In the genomic region with DNA sequence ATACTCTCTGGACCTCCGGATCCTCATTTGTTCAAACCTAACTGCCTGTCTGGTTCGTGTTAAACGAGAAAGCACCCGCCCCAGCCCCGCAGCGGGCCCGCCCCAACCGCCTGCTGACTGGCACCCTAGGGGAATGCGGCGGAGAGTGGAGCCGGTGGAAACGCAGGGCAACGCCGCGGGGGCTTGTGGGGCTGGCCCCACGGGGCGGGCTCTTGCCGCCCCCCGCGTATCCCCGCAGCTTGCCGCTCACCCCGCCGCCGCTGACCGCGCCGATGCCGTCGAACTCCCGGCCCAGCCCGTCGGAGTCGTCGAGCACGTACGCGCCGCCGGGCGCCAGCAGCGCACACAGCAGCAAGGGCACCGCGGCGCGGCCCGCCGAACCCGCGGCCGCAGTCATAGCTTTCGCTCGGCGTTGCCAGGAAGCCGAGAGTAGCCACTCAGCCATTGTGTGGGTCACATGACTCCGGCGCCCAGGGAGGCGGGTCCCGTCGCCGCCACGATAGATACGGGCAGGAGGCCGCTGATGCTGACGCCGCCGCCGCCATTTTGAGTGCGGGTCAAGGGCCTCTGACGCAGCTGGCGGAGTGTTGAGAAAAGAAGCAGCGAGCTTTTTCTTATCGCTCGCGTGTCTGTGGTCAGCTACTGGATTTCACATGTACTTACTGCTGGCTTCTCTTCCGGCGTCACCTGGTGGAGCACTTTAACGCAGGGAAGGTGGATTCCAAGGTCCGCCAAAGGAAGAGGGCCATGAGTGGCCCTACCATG, we compare ENCODE assay signal across 1 cellular context.
TF ChIP-seq lines count a peak whose summit lies in the region.

A gene (minus strand): TSS at position 463 of the 765 bp plus-strand sequence. CDS start 18 bp downstream, at position 445.

TF ChIP-seq in K562, 482 proteins besides CTCF, POLR2A, EP300 and RAD21 (continued from another document and continues in another):
- TF ChIP-seq, protein P1, sequence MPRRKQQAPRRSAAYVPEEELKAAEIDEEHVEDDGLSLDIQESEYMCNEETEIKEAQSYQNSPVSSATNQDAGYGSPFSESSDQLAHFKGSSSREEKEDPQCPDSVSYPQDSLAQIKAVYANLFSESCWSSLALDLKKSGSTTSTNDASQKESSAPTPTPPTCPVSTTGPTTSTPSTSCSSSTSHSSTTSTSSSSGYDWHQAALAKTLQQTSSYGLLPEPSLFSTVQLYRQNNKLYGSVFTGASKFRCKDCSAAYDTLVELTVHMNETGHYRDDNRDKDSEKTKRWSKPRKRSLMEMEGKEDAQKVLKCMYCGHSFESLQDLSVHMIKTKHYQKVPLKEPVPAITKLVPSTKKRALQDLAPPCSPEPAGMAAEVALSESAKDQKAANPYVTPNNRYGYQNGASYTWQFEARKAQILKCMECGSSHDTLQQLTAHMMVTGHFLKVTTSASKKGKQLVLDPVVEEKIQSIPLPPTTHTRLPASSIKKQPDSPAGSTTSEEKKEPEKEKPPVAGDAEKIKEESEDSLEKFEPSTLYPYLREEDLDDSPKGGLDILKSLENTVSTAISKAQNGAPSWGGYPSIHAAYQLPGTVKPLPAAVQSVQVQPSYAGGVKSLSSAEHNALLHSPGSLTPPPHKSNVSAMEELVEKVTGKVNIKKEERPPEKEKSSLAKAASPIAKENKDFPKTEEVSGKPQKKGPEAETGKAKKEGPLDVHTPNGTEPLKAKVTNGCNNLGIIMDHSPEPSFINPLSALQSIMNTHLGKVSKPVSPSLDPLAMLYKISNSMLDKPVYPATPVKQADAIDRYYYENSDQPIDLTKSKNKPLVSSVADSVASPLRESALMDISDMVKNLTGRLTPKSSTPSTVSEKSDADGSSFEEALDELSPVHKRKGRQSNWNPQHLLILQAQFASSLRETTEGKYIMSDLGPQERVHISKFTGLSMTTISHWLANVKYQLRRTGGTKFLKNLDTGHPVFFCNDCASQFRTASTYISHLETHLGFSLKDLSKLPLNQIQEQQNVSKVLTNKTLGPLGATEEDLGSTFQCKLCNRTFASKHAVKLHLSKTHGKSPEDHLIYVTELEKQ (CRISPR knock-in tag; IDR thresholded peaks at IDR 0.05), result no peak
- TF ChIP-seq CBX3 (IDR thresholded peaks at IDR 0.05; ENCODE audit: borderline replicate concordance in 1 of 2, low read length in 2 of 2), result 0 out of 3 replicates have a peak, but pooled peaks of 1 of the 2 experiments have one; percentile 31
- TF ChIP-seq, protein P2, sequence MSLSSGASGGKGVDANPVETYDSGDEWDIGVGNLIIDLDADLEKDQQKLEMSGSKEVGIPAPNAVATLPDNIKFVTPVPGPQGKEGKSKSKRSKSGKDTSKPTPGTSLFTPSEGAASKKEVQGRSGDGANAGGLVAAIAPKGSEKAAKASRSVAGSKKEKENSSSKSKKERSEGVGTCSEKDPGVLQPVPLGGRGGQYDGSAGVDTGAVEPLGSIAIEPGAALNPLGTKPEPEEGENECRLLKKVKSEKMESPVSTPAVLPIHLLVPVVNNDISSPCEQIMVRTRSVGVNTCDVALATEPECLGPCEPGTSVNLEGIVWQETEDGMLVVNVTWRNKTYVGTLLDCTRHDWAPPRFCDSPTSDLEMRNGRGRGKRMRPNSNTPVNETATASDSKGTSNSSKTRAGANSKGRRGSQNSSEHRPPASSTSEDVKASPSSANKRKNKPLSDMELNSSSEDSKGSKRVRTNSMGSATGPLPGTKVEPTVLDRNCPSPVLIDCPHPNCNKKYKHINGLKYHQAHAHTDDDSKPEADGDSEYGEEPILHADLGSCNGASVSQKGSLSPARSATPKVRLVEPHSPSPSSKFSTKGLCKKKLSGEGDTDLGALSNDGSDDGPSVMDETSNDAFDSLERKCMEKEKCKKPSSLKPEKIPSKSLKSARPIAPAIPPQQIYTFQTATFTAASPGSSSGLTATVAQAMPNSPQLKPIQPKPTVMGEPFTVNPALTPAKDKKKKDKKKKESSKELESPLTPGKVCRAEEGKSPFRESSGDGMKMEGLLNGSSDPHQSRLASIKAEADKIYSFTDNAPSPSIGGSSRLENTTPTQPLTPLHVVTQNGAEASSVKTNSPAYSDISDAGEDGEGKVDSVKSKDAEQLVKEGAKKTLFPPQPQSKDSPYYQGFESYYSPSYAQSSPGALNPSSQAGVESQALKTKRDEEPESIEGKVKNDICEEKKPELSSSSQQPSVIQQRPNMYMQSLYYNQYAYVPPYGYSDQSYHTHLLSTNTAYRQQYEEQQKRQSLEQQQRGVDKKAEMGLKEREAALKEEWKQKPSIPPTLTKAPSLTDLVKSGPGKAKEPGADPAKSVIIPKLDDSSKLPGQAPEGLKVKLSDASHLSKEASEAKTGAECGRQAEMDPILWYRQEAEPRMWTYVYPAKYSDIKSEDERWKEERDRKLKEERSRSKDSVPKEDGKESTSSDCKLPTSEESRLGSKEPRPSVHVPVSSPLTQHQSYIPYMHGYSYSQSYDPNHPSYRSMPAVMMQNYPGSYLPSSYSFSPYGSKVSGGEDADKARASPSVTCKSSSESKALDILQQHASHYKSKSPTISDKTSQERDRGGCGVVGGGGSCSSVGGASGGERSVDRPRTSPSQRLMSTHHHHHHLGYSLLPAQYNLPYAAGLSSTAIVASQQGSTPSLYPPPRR (CRISPR knock-in tag; IDR thresholded peaks at IDR 0.05; ENCODE audit: borderline replicate concordance), result no peak
- no peak for TF ChIP-seq MCM3 (IDR thresholded peaks at IDR 0.05)
- TF ChIP-seq, protein P3, sequence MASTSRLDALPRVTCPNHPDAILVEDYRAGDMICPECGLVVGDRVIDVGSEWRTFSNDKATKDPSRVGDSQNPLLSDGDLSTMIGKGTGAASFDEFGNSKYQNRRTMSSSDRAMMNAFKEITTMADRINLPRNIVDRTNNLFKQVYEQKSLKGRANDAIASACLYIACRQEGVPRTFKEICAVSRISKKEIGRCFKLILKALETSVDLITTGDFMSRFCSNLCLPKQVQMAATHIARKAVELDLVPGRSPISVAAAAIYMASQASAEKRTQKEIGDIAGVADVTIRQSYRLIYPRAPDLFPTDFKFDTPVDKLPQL (IDR thresholded peaks at IDR 0.05; ENCODE audit: extremely low read depth, insufficient read length), result no peak
- no peak; the same call in 1 of the 2 replicates for TF ChIP-seq TCF3 (CRISPR knock-in tag; IDR thresholded peaks at IDR 0.05)
- no peak for TF ChIP-seq ZNF23 (CRISPR knock-in tag; IDR thresholded peaks at IDR 0.05)
- no peak for TF ChIP-seq KAT8 (IDR thresholded peaks at IDR 0.05; ENCODE audit: low read depth)
- TF ChIP-seq MXI1 (IDR thresholded peaks at IDR 0.05; ENCODE audit: low read depth, low read length), result peak; percentile 41; the same call in 1 of the 2 replicates
- no peak for TF ChIP-seq EGR1 (conservative IDR thresholded peaks at IDR 0.05)
- TF ChIP-seq RUNX1 (IDR thresholded peaks at IDR 0.05; ENCODE audit: low read depth), result no peak
- no peak for TF ChIP-seq ZNF785 (CRISPR knock-in tag; IDR thresholded peaks at IDR 0.05)
- no peak for TF ChIP-seq ZNF75A (CRISPR knock-in tag; IDR thresholded peaks at IDR 0.05)
- TF ChIP-seq ZNF695 (CRISPR knock-in tag; IDR thresholded peaks at IDR 0.05), result no peak
- TF ChIP-seq, protein P4, sequence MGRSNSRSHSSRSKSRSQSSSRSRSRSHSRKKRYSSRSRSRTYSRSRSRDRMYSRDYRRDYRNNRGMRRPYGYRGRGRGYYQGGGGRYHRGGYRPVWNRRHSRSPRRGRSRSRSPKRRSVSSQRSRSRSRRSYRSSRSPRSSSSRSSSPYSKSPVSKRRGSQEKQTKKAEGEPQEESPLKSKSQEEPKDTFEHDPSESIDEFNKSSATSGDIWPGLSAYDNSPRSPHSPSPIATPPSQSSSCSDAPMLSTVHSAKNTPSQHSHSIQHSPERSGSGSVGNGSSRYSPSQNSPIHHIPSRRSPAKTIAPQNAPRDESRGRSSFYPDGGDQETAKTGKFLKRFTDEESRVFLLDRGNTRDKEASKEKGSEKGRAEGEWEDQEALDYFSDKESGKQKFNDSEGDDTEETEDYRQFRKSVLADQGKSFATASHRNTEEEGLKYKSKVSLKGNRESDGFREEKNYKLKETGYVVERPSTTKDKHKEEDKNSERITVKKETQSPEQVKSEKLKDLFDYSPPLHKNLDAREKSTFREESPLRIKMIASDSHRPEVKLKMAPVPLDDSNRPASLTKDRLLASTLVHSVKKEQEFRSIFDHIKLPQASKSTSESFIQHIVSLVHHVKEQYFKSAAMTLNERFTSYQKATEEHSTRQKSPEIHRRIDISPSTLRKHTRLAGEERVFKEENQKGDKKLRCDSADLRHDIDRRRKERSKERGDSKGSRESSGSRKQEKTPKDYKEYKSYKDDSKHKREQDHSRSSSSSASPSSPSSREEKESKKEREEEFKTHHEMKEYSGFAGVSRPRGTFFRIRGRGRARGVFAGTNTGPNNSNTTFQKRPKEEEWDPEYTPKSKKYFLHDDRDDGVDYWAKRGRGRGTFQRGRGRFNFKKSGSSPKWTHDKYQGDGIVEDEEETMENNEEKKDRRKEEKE (IDR thresholded peaks at IDR 0.05; ENCODE audit: borderline replicate concordance in 1 of 2, control insufficient read depth in 1 of 2, low read depth in 2 of 2, low read length in 1 of 2), result no peak
- no peak for TF ChIP-seq ZNF830 (CRISPR knock-in tag; IDR thresholded peaks at IDR 0.05)
- 0 out of 2 replicates have a peak, but pooled peaks have one; percentile 22 for TF ChIP-seq NBN (IDR thresholded peaks at IDR 0.05; ENCODE audit: low read depth)
- no peak for TF ChIP-seq TEAD1 (CRISPR knock-in tag; IDR thresholded peaks at IDR 0.05)
- TF ChIP-seq, protein P5, sequence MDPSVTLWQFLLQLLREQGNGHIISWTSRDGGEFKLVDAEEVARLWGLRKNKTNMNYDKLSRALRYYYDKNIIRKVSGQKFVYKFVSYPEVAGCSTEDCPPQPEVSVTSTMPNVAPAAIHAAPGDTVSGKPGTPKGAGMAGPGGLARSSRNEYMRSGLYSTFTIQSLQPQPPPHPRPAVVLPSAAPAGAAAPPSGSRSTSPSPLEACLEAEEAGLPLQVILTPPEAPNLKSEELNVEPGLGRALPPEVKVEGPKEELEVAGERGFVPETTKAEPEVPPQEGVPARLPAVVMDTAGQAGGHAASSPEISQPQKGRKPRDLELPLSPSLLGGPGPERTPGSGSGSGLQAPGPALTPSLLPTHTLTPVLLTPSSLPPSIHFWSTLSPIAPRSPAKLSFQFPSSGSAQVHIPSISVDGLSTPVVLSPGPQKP (CRISPR knock-in tag; IDR thresholded peaks at IDR 0.05), result no peak
- no peak for TF ChIP-seq SMC3 (conservative IDR thresholded peaks at IDR 0.05; ENCODE audit: insufficient read depth, low read depth, low read length)
- no peak for TF ChIP-seq ZNF184 (CRISPR knock-in tag; IDR thresholded peaks at IDR 0.05)
- TF ChIP-seq PHF21A (IDR thresholded peaks at IDR 0.05; ENCODE audit: borderline replicate concordance, low read depth), result no peak
- TF ChIP-seq PML (IDR thresholded peaks at IDR 0.05; ENCODE audit: low read length), result no peak
- no peak for TF ChIP-seq ZKSCAN3 (CRISPR knock-in tag; IDR thresholded peaks at IDR 0.05)
- TF ChIP-seq CBX2 (IDR thresholded peaks at IDR 0.05; ENCODE audit: insufficient read depth, low read length, poor library complexity, severe bottlenecking), result no peak
- no peak for TF ChIP-seq ZNF347 (CRISPR knock-in tag; IDR thresholded peaks at IDR 0.05; ENCODE audit: low read depth)
- no peak for TF ChIP-seq HOXB6 (CRISPR knock-in tag; IDR thresholded peaks at IDR 0.05; ENCODE audit: borderline replicate concordance)
- TF ChIP-seq MYC (IDR thresholded peaks at IDR 0.05; ENCODE audit: low read depth, low read length), result peak; percentile 62; the same call in 1 of the 2 replicates
- TF ChIP-seq MYC (CRISPR knock-in tag; IDR thresholded peaks at IDR 0.05; ENCODE audit: borderline replicate concordance, low read depth), result no peak
- TF ChIP-seq, protein P6, sequence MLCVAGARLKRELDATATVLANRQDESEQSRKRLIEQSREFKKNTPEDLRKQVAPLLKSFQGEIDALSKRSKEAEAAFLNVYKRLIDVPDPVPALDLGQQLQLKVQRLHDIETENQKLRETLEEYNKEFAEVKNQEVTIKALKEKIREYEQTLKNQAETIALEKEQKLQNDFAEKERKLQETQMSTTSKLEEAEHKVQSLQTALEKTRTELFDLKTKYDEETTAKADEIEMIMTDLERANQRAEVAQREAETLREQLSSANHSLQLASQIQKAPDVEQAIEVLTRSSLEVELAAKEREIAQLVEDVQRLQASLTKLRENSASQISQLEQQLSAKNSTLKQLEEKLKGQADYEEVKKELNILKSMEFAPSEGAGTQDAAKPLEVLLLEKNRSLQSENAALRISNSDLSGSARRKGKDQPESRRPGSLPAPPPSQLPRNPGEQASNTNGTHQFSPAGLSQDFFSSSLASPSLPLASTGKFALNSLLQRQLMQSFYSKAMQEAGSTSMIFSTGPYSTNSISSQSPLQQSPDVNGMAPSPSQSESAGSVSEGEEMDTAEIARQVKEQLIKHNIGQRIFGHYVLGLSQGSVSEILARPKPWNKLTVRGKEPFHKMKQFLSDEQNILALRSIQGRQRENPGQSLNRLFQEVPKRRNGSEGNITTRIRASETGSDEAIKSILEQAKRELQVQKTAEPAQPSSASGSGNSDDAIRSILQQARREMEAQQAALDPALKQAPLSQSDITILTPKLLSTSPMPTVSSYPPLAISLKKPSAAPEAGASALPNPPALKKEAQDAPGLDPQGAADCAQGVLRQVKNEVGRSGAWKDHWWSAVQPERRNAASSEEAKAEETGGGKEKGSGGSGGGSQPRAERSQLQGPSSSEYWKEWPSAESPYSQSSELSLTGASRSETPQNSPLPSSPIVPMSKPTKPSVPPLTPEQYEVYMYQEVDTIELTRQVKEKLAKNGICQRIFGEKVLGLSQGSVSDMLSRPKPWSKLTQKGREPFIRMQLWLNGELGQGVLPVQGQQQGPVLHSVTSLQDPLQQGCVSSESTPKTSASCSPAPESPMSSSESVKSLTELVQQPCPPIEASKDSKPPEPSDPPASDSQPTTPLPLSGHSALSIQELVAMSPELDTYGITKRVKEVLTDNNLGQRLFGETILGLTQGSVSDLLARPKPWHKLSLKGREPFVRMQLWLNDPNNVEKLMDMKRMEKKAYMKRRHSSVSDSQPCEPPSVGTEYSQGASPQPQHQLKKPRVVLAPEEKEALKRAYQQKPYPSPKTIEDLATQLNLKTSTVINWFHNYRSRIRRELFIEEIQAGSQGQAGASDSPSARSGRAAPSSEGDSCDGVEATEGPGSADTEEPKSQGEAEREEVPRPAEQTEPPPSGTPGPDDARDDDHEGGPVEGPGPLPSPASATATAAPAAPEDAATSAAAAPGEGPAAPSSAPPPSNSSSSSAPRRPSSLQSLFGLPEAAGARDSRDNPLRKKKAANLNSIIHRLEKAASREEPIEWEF (CRISPR knock-in tag; IDR thresholded peaks at IDR 0.05), result no peak
- TF ChIP-seq ZNF354B (CRISPR knock-in tag; IDR thresholded peaks at IDR 0.05), result no peak
- TF ChIP-seq NUFIP1 (IDR thresholded peaks at IDR 0.05; ENCODE audit: partially characterized antibody), result no peak
- no peak for TF ChIP-seq GTF2A2 (tag; IDR thresholded peaks at IDR 0.05)
- TF ChIP-seq MEIS2 (IDR thresholded peaks at IDR 0.05; ENCODE audit: partially characterized antibody), result no peak
- no peak for TF ChIP-seq NFE2L1 (tag; IDR thresholded peaks at IDR 0.05; ENCODE audit: borderline replicate concordance, low read depth)
- TF ChIP-seq, protein P7, sequence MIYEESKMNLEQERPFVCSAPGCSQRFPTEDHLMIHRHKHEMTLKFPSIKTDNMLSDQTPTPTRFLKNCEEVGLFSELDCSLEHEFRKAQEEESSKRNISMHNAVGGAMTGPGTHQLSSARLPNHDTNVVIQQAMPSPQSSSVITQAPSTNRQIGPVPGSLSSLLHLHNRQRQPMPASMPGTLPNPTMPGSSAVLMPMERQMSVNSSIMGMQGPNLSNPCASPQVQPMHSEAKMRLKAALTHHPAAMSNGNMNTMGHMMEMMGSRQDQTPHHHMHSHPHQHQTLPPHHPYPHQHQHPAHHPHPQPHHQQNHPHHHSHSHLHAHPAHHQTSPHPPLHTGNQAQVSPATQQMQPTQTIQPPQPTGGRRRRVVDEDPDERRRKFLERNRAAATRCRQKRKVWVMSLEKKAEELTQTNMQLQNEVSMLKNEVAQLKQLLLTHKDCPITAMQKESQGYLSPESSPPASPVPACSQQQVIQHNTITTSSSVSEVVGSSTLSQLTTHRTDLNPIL (CRISPR knock-in tag; IDR thresholded peaks at IDR 0.05), result no peak
- no peak for TF ChIP-seq ZNF583 (CRISPR knock-in tag; IDR thresholded peaks at IDR 0.05)
- no peak for TF ChIP-seq ZNF57 (CRISPR knock-in tag; IDR thresholded peaks at IDR 0.05)
- 0 out of 2 replicates have a peak, but pooled peaks have one; percentile 25 for TF ChIP-seq ZNF584 (CRISPR knock-in tag; IDR thresholded peaks at IDR 0.05; ENCODE audit: low read depth)
- no peak for TF ChIP-seq ZNF12 (CRISPR knock-in tag; IDR thresholded peaks at IDR 0.05)
